1 cellular context compared by ENCODE assay signal in the genomic region with DNA sequence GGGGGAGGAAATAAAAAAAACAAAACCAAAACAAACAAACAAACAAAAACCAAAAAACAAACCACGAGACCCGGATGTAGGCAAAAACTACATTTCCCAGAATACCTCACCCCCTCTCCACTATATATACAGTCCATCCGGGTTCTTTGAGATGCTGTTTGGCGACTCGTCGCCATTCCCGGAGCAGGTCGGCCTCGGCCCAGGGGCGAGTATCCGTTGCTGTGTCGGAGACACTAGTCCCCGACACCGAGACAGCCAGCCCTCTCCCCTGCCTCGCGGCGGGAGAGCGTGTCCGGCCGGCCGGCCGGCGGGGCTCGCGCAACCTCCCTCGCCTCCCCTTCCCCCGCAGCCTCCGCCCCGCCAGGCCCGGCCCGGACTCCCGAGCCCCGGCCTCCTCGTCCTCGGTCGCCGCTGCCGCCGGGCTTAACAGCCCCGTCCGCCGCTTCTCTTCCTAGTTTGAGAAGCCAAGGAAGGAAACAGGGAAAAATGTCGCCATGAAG.
TF ChIP-seq lines count a peak whose summit lies in the region.

Gene RNF10 (plus strand): TSS at position 154 of the 500 bp plus-strand sequence. CDS start 456 bp downstream, outside the sequence.

TF ChIP-seq in H1, 55 proteins besides CTCF, POLR2A, EP300 and RAD21 (continued from another document):
- TF ChIP-seq ATF3 (IDR thresholded peaks at IDR 0.05; ENCODE audit: insufficient read depth, low read depth, low read length) (no peak), MAFK (IDR thresholded peaks at IDR 0.05; ENCODE audit: low read depth, low read length) (no peak)
TF ChIP-seq in H1: peak in this region for 13.
